Comparison of ENCODE assay signal across 2 cellular contexts in the genomic region with DNA sequence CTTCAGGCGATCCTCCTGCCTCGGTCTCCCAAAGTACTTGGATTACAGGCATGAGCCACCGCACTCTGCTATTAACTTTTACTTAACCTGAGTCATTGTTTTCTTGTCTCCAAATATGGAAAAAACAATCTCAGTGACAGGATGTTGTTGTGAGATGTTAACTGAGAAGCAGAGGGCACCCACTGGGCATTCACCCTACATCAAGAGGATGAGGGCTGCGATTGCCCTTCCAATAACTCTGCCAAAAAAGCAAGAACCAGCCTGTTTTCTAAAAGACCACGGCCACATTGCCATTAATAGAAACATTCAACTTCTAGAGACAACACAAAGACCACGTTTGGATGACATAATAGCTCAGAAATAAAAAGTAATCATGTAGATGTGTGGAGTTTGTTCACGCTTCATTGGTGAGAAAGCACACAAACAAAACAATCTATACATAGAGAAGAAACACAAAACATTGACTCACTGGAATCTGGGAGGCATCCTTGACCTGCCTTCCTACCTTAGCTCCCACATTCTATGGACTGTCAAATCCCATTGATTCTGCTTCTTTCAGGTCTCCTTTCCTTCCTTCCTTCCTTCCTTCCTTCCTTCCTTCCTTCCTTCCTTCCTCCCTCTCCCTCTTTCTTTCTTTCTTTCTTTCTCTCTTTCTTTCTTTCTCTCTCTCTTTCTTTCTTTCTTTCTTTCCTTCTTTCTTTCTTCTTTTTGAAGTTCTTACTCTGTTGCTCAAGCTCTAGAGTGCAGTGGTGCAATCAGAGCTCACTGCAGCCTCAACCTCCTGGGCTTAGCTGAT.
A peak's percentile ranks its signal among the peaks of the same experiment; 100 is the strongest.
TF ChIP-seq lines count a peak whose summit lies in the region.

No MANE protein-coding gene starts in this region.

TF ChIP-seq in IMR-90, 13 proteins besides CTCF, POLR2A, EP300 and RAD21:
- TF ChIP-seq RCOR1 (IDR thresholded peaks at IDR 0.05; ENCODE audit: insufficient replicate concordance, low read length) (no peak), NFE2L2 (IDR thresholded peaks at IDR 0.05; ENCODE audit: low read depth, low read length) (no peak), MXI1 (IDR thresholded peaks at IDR 0.05; ENCODE audit: borderline replicate concordance, low read depth, low read length) (no peak), RFX5 (IDR thresholded peaks at IDR 0.05; ENCODE audit: low read depth, low read length) (no peak), CEBPB (IDR thresholded peaks at IDR 0.05; ENCODE audit: low read depth, low read length) (no peak), CHD1 (IDR thresholded peaks at IDR 0.05; ENCODE audit: low read depth, low read length) (no peak), BHLHE40 (IDR thresholded peaks at IDR 0.05; ENCODE audit: low read depth, low read length) (no peak), MAZ (IDR thresholded peaks at IDR 0.05; ENCODE audit: borderline replicate concordance, low read depth, low read length) (no peak), ELK1 (IDR thresholded peaks at IDR 0.05; ENCODE audit: borderline replicate concordance, low read depth, low read length) (no peak), MAFK (IDR thresholded peaks at IDR 0.05; ENCODE audit: low read depth, low read length) (no peak), USF2 (IDR thresholded peaks at IDR 0.05; ENCODE audit: low read depth, low read length) (no peak), SMC3 (IDR thresholded peaks at IDR 0.05; ENCODE audit: low read depth, low read length) (no peak), FOS (IDR thresholded peaks at IDR 0.05; ENCODE audit: low read depth, low read length) (no peak)
TF ChIP-seq in IMR-90: peak in this region for 0.

TF ChIP-seq in K562, 482 proteins besides CTCF, POLR2A, EP300 and RAD21:
- TF ChIP-seq NR2C2 (CRISPR knock-in tag; IDR thresholded peaks at IDR 0.05) (no peak), NR2C2 (tag; IDR thresholded peaks at IDR 0.05) (no peak), ZNF512 (tag; IDR thresholded peaks at IDR 0.05) (0 out of 2 replicates have a peak, but pooled peaks have one; percentile 17)
